In genomic region chr15:64851503-64851840, GRCh38 we compare ENCODE assay signal across 8 cellular contexts. TPM values are rescaled to one million over a fixed set of nuclear protein-coding genes. Genes with fewer than 3 reads are reported as not detected.
DNase-seq lines count a peak whose midpoint lies in the region; ATAC-seq and TF ChIP-seq lines count a peak whose summit lies in the region.

No MANE protein-coding gene starts in this region.

- CTCF ChIA-PET in T-cell (lab: Charles Lee), result interaction anchor here in 1 of 2 donors (0.6 kb wide), 1 partner anchor 501 kb away, joined by 3 read pairs; no protein-coding TSS in a partner anchor
- CTCF ChIA-PET in CD8-positive, alpha-beta memory T cell (lab: Charles Lee), result interaction anchor here (0.6 to 1.5 kb wide), 7 partner anchors 9 to 114 kb away, joined by 3 to 5 read pairs (median 4); no protein-coding TSS in a partner anchor

- no peak for TF ChIP-seq EP300 in gastroesophageal sphincter (IDR thresholded peaks at IDR 0.05)

- peaks cover 41% of the 10 kb centered on the region for H3K36me3 Mint-ChIP-seq in T-cell
- H3K36me3 Mint-ChIP-seq in CD8-positive, alpha-beta memory T cell, result peaks cover 0 to 83% (median 14%) of the 10 kb centered on the region in 3 donors

- DNase-seq in EH (ENCODE audit: low read depth) (peak; percentile 97), T-cell (no peak), psoas muscle (no peak), midbrain (lab: John Stamatoyannopoulos, UW) (no peak), putamen (ENCODE audit: low spot score) (no peak)
- DNase-seq in CD8-positive, alpha-beta memory T cell, result no peak

- WGBS in gastroesophageal sphincter (ENCODE audit: low coverage in 1 of 2), 2 donors, result 0 to 22% methylated on average over 4 to 6 of the region's 6 CpGs
- 67 to 72% (median 68%) methylated on average over 6 of the region's 6 CpGs for WGBS in psoas muscle, 3 donors

- H3K27ac Mint-ChIP-seq in T-cell, result peak overlapping the region; percentile 2 to 29
- peak overlapping the region in 4 of 8 donors; percentile 22 to 86 (median 60) for H3K27ac Mint-ChIP-seq in CD8-positive, alpha-beta memory T cell

- ATAC-seq in T-cell (replicated peaks in 1 of 4) (no peak), gastroesophageal sphincter (peak; percentile 86), psoas muscle (peak in 1 of 4 donors; percentile 28), GM18858 (IDR thresholded peaks at IDR 0.05; ENCODE audit: unreplicated experiment) (no peak)

- no peaks in the 10 kb centered on the region for H3K27me3 Mint-ChIP-seq in T-cell
- no peaks in the 10 kb centered on the region for H3K27me3 Mint-ChIP-seq in CD8-positive, alpha-beta memory T cell

- H3K27ac ChIP-seq in gastroesophageal sphincter (peak overlapping the region; percentile 88 to 96 (median 92)), psoas muscle (peak overlapping the region; percentile 16)
- H3K27ac ChIP-seq in CD8-positive, alpha-beta memory T cell (ENCODE audit: low read depth, low read length), result no peak overlapping the region

- POLR2A ChIA-PET in T-cell (lab: Charles Lee), result no interaction called here
- POLR2A ChIA-PET in CD8-positive, alpha-beta memory T cell (lab: Charles Lee), result no interaction called here

- TF ChIP-seq CTCF in gastroesophageal sphincter (IDR thresholded peaks at IDR 0.05) (no peak), psoas muscle (IDR thresholded peaks at IDR 0.05) (no peak)

- TF ChIP-seq POLR2A in gastroesophageal sphincter (IDR thresholded peaks at IDR 0.05), result no peak

- peaks cover 42 to 68% (median 67%) of the 10 kb centered on the region in 3 donors for H3K4me1 Mint-ChIP-seq in T-cell
- H3K4me1 Mint-ChIP-seq in CD8-positive, alpha-beta memory T cell, result peaks cover 48 to 81% (median 78%) of the 10 kb centered on the region in 3 donors

- peaks cover 12 to 100% (median 74%) of the 10 kb centered on the region in 3 donors for H3K4me1 ChIP-seq in gastroesophageal sphincter
- H3K4me1 ChIP-seq in psoas muscle, result peaks cover 4% of the 10 kb centered on the region
- peaks cover 34% of the 10 kb centered on the region for H3K4me1 ChIP-seq in CD8-positive, alpha-beta memory T cell (ENCODE audit: insufficient read depth, low read length)

- no peaks in the 10 kb centered on the region for H3K27me3 ChIP-seq in gastroesophageal sphincter
- H3K27me3 ChIP-seq in psoas muscle (ENCODE audit: insufficient read depth in 3 of 3, low read length in 2 of 3), result no peaks in the 10 kb centered on the region
- H3K27me3 ChIP-seq in CD8-positive, alpha-beta memory T cell (ENCODE audit: insufficient read depth, low read length, poor library complexity, severe bottlenecking), result no peaks in the 10 kb centered on the region

- intact Hi-C loops in psoas muscle (cut with DNase I), result no loop called here

- no peaks in the 10 kb centered on the region for H3K9me3 Mint-ChIP-seq in T-cell
- H3K9me3 Mint-ChIP-seq in CD8-positive, alpha-beta memory T cell, result no peaks in the 10 kb centered on the region

- H3K4me3 Mint-ChIP-seq in T-cell, result no peak overlapping the region
- no peak overlapping the region for H3K4me3 Mint-ChIP-seq in CD8-positive, alpha-beta memory T cell

- no peaks in the 10 kb centered on the region for H3K9me3 ChIP-seq in gastroesophageal sphincter
- H3K9me3 ChIP-seq in psoas muscle, result no peaks in the 10 kb centered on the region
- H3K9me3 ChIP-seq in CD8-positive, alpha-beta memory T cell (ENCODE audit: low read length), result no peaks in the 10 kb centered on the region

- peaks cover 0 to 57% of the 10 kb centered on the region in 2 donors for H3K36me3 ChIP-seq in gastroesophageal sphincter
- H3K36me3 ChIP-seq in psoas muscle (ENCODE audit: insufficient read depth in 1 of 2, low read depth in 1 of 2), result peaks cover 0 to 42% of the 10 kb centered on the region in 2 donors
- peaks cover 36% of the 10 kb centered on the region for H3K36me3 ChIP-seq in CD8-positive, alpha-beta memory T cell (ENCODE audit: insufficient read depth, low read length)

- peak overlapping the region in 1 of 2 donors; percentile 11 for H3K4me3 ChIP-seq in gastroesophageal sphincter
- H3K4me3 ChIP-seq in psoas muscle, result no peak overlapping the region
- H3K4me3 ChIP-seq in CD8-positive, alpha-beta memory T cell (ENCODE audit: low read length), result no peak overlapping the region

RNA-seq across cellular contexts. Expression of gene PLEKHO2, which starts 9.8 kb away (rescaled TPM):
- total RNA-seq in T-cell (10 to 100 TPM in 4 of 5 donors, 1 to 10 TPM in 1; 9.2 to 22.7 (median 17.1) TPM), gastroesophageal sphincter (10 to 100 TPM; 27.1 to 47.9 (median 43.1) TPM), psoas muscle (1 to 10 TPM; 5.2 to 6.7 (median 6.2) TPM)
- polyA plus RNA-seq in psoas muscle, result 1 to 10 TPM; 1.9 to 4.4 (median 2.9) TPM
- 10 to 100 TPM; 15.8 to 16.1 TPM for total RNA-seq in CD8-positive, alpha-beta memory T cell
- polyA plus RNA-seq in CD8-positive, alpha-beta memory T cell, result 33.3 TPM

RNA-seq across cellular contexts. Expression of gene PIF1, which starts 26.0 kb away (rescaled TPM):
- total RNA-seq in T-cell (1 to 10 TPM in 3 of 5 donors, under 1 TPM in 2; 0.88 to 4.1 (median 1.1) TPM), gastroesophageal sphincter (1 to 10 TPM; 1.6 to 3.4 (median 2.3) TPM), psoas muscle (under 1 TPM; 0.24 to 0.52 (median 0.36) TPM)
- polyA plus RNA-seq in psoas muscle, result under 1 TPM; 0.34 to 0.47 (median 0.36) TPM
- 10 to 100 TPM; 14.6 to 14.7 TPM for total RNA-seq in CD8-positive, alpha-beta memory T cell
- polyA plus RNA-seq in CD8-positive, alpha-beta memory T cell, result 0.25 TPM
